In the genomic region with DNA sequence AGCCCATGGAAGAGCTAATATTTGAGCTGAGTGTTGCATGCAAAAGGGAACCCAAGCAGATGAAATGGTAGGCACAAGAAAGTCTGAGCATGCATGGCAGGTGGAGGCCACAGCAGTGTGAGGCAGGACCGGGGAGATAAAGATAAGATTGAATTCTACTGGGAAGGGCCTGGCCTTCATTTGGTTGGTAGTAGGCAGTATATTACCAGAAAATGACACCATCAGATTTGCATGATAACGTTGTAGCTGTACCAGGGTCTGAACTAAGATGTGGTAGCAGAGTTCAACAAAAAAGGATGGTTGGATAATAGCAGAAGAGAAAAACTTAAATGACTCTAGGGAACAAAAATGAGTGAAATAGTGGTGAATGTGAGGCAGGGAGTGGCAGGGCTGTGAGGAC, we compare ENCODE assay signal across 2 cellular contexts.
TF ChIP-seq lines count a peak whose summit lies in the region.

No MANE protein-coding gene starts in this region.

TF ChIP-seq in HepG2, 621 proteins besides CTCF, POLR2A, EP300 and RAD21:
- TF ChIP-seq RBM22 (optimal IDR thresholded peaks at IDR 0.05; ENCODE audit: low read length) (peak; percentile 19), POLR2AphosphoS5 (IDR thresholded peaks at IDR 0.05; ENCODE audit: low read depth, low read length) (0 out of 2 replicates have a peak, but pooled peaks have one; percentile 20), ZNF776 (CRISPR knock-in tag; IDR thresholded peaks at IDR 0.05) (no peak)

TF ChIP-seq in WTC11, 78 proteins besides CTCF, POLR2A, EP300 and RAD21:
- TF ChIP-seq ELF4 (CRISPR knock-in tag; IDR thresholded peaks at IDR 0.05; ENCODE audit: low read depth) (no peak), ETV6 (CRISPR knock-in tag; IDR thresholded peaks at IDR 0.05) (no peak), IRF2 (CRISPR knock-in tag; IDR thresholded peaks at IDR 0.05; ENCODE audit: borderline replicate concordance, low read depth) (no peak)
- TF ChIP-seq, protein P1, sequence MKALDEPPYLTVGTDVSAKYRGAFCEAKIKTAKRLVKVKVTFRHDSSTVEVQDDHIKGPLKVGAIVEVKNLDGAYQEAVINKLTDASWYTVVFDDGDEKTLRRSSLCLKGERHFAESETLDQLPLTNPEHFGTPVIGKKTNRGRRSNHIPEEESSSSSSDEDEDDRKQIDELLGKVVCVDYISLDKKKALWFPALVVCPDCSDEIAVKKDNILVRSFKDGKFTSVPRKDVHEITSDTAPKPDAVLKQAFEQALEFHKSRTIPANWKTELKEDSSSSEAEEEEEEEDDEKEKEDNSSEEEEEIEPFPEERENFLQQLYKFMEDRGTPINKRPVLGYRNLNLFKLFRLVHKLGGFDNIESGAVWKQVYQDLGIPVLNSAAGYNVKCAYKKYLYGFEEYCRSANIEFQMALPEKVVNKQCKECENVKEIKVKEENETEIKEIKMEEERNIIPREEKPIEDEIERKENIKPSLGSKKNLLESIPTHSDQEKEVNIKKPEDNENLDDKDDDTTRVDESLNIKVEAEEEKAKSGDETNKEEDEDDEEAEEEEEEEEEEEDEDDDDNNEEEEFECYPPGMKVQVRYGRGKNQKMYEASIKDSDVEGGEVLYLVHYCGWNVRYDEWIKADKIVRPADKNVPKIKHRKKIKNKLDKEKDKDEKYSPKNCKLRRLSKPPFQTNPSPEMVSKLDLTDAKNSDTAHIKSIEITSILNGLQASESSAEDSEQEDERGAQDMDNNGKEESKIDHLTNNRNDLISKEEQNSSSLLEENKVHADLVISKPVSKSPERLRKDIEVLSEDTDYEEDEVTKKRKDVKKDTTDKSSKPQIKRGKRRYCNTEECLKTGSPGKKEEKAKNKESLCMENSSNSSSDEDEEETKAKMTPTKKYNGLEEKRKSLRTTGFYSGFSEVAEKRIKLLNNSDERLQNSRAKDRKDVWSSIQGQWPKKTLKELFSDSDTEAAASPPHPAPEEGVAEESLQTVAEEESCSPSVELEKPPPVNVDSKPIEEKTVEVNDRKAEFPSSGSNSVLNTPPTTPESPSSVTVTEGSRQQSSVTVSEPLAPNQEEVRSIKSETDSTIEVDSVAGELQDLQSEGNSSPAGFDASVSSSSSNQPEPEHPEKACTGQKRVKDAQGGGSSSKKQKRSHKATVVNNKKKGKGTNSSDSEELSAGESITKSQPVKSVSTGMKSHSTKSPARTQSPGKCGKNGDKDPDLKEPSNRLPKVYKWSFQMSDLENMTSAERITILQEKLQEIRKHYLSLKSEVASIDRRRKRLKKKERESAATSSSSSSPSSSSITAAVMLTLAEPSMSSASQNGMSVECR (CRISPR knock-in tag; IDR thresholded peaks at IDR 0.05; ENCODE audit: borderline replicate concordance) = no peak
- TF ChIP-seq, protein P2, sequence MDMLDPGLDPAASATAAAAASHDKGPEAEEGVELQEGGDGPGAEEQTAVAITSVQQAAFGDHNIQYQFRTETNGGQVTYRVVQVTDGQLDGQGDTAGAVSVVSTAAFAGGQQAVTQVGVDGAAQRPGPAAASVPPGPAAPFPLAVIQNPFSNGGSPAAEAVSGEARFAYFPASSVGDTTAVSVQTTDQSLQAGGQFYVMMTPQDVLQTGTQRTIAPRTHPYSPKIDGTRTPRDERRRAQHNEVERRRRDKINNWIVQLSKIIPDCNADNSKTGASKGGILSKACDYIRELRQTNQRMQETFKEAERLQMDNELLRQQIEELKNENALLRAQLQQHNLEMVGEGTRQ (CRISPR knock-in tag; IDR thresholded peaks at IDR 0.05) = no peak
